Comparison of ENCODE assay signal across 13 cellular contexts in genomic region chr17:37574427-37574826, GRCh38. TPM values are rescaled to one million over a fixed set of nuclear protein-coding genes. Genes with fewer than 3 reads are reported as not detected.
DNase-seq lines count a peak whose midpoint lies in the region; ATAC-seq and TF ChIP-seq lines count a peak whose summit lies in the region.
"Had no signal": no experiment of that assay in that cellular context is flagged by ENCODE, and none has a peak within 500 bp of the region (broad histone marks: within the 10 kb centered on the region; RNA-seq: fewer than 3 reads in every experiment).

No MANE protein-coding gene starts in this region.

- H3K27me3 ChIP-seq in CD8-positive, alpha-beta T cell (ENCODE audit: insufficient read depth, low read length), result no peaks in the 10 kb centered on the region
- H3K27me3 ChIP-seq: BE2C had no signal

- no peaks in the 10 kb centered on the region for H3K9me3 Mint-ChIP-seq in activated naive CD8-positive, alpha-beta T cell (ENCODE audit: low read depth)
- H3K9me3 Mint-ChIP-seq in activated naive CD8-positive, alpha-beta T cell treated with anti-CD3 and anti-CD28 coated beads, Interleukin-2, amount 50 U/mL, for 24 hours, result peaks cover 4% of the 10 kb centered on the region
- H3K9me3 Mint-ChIP-seq in CD8-positive, alpha-beta T cell, result no peaks in the 10 kb centered on the region
- H3K9me3 Mint-ChIP-seq in activated T-helper 17 cell treated with anti-CD3 and anti-CD28 coated beads, Interleukin-2, amount 50 U/mL, for 72 hours, result no peaks in the 10 kb centered on the region
- H3K9me3 Mint-ChIP-seq in MCF 10A (ENCODE audit: unreplicated experiment), result peaks cover 14% of the 10 kb centered on the region
- H3K9me3 Mint-ChIP-seq: GM23338 had no signal

- intact Hi-C loops in CD8-positive, alpha-beta T cell (cut with DNase I, micrococcal nuclease), result loop anchor here in 1 of 2 experiments (5.0 kb wide), 1 partner anchor 33 kb away; the partner anchor contains the start of gene SYNRG
- intact Hi-C loops in MCF 10A (cut with micrococcal nuclease), result no loop called here

- H3K36me3 ChIP-seq in CD8-positive, alpha-beta T cell (ENCODE audit: insufficient read depth, low read length), result peaks cover 43% of the 10 kb centered on the region

- no peak overlapping the region for H3K4me3 Mint-ChIP-seq in activated naive CD8-positive, alpha-beta T cell
- no peak overlapping the region for H3K4me3 Mint-ChIP-seq in activated naive CD8-positive, alpha-beta T cell treated with anti-CD3 and anti-CD28 coated beads, Interleukin-2, amount 50 U/mL, for 24 hours
- no peak overlapping the region for H3K4me3 Mint-ChIP-seq in CD8-positive, alpha-beta T cell
- no peak overlapping the region for H3K4me3 Mint-ChIP-seq in activated T-helper 17 cell treated with anti-CD3 and anti-CD28 coated beads, Interleukin-2, amount 50 U/mL, for 72 hours
- H3K4me3 Mint-ChIP-seq in MCF 10A (ENCODE audit: unreplicated experiment), result no peak overlapping the region
- H3K4me3 Mint-ChIP-seq: GM23338, H9 had no signal

- TF ChIP-seq CTCF in CD8-positive, alpha-beta T cell (IDR thresholded peaks at IDR 0.05), result no peak
- no peak for TF ChIP-seq CTCF in MCF 10A (IDR thresholded peaks at IDR 0.05; ENCODE audit: unreplicated experiment)

- no peak for DNase-seq in activated naive CD8-positive, alpha-beta T cell treated with anti-CD3 and anti-CD28 coated beads, Interleukin-2, amount 50 U/mL, for 24 hours
- no peak for DNase-seq in CD8-positive, alpha-beta T cell
- DNase-seq in anterior cingulate cortex (lab: John Stamatoyannopoulos, UW) (no peak), MCF 10A (ENCODE audit: unreplicated experiment) (no peak)
- DNase-seq: BE2C, DMS79, H9 had no signal

- CTCF ChIA-PET in CD8-positive, alpha-beta T cell (lab: Charles Lee), result no interaction called here
- CTCF ChIA-PET in MCF 10A (lab: Yijun Ruan, JAX), result interaction anchor here (0.6 to 1.2 kb wide), 2 partner anchors 47 to 749 kb away, joined by 3 read pairs; no protein-coding TSS in a partner anchor

- POLR2A ChIA-PET in CD8-positive, alpha-beta T cell (lab: Charles Lee), result interaction anchor here (0.7 kb wide), 1 partner anchor 23 kb away, joined by 3 read pairs; no protein-coding TSS in a partner anchor
- POLR2A ChIA-PET in MCF 10A (lab: Yijun Ruan, JAX), result interaction anchor here (0.7 to 1.5 kb wide), 2 partner anchors 11 to 47 kb away, joined by 3 to 7 read pairs; no protein-coding TSS in a partner anchor

- H3K36me3 Mint-ChIP-seq in activated naive CD8-positive, alpha-beta T cell, result peaks cover 19% of the 10 kb centered on the region
- H3K36me3 Mint-ChIP-seq in activated naive CD8-positive, alpha-beta T cell treated with anti-CD3 and anti-CD28 coated beads, Interleukin-2, amount 50 U/mL, for 24 hours (ENCODE audit: low read depth), result peaks cover 43% of the 10 kb centered on the region
- peaks cover 75% of the 10 kb centered on the region for H3K36me3 Mint-ChIP-seq in CD8-positive, alpha-beta T cell
- peaks cover 96% of the 10 kb centered on the region for H3K36me3 Mint-ChIP-seq in activated T-helper 17 cell treated with anti-CD3 and anti-CD28 coated beads, Interleukin-2, amount 50 U/mL, for 72 hours (ENCODE audit: low read depth)
- H3K36me3 Mint-ChIP-seq in MCF 10A (ENCODE audit: insufficient read depth, unreplicated experiment), result peaks cover 77% of the 10 kb centered on the region

- no peaks in the 10 kb centered on the region for H3K27me3 Mint-ChIP-seq in activated naive CD8-positive, alpha-beta T cell
- no peaks in the 10 kb centered on the region for H3K27me3 Mint-ChIP-seq in activated naive CD8-positive, alpha-beta T cell treated with anti-CD3 and anti-CD28 coated beads, Interleukin-2, amount 50 U/mL, for 24 hours
- H3K27me3 Mint-ChIP-seq in CD8-positive, alpha-beta T cell (ENCODE audit: low read depth), result no peaks in the 10 kb centered on the region
- H3K27me3 Mint-ChIP-seq in activated T-helper 17 cell treated with anti-CD3 and anti-CD28 coated beads, Interleukin-2, amount 50 U/mL, for 72 hours, result no peaks in the 10 kb centered on the region
- H3K27me3 Mint-ChIP-seq in MCF 10A (ENCODE audit: insufficient read depth, unreplicated experiment), result no peaks in the 10 kb centered on the region

- BruUV-seq in MCF 10A (replicated peaks; lab: Mats Ljungman, UMichigan), result no TSS peak

- H3K27ac ChIP-seq in CD8-positive, alpha-beta T cell (ENCODE audit: low read depth, low read length), result no peak overlapping the region
- H3K27ac ChIP-seq: C4-2B had no signal

- peak overlapping the region; percentile 46 for H3K27ac Mint-ChIP-seq in activated naive CD8-positive, alpha-beta T cell
- H3K27ac Mint-ChIP-seq in activated naive CD8-positive, alpha-beta T cell treated with anti-CD3 and anti-CD28 coated beads, Interleukin-2, amount 50 U/mL, for 24 hours, result no peak overlapping the region
- H3K27ac Mint-ChIP-seq in CD8-positive, alpha-beta T cell, result peak overlapping the region; percentile 68
- peak overlapping the region; percentile 56 for H3K27ac Mint-ChIP-seq in activated T-helper 17 cell treated with anti-CD3 and anti-CD28 coated beads, Interleukin-2, amount 50 U/mL, for 72 hours
- H3K27ac Mint-ChIP-seq in MCF 10A (ENCODE audit: low read depth, unreplicated experiment), result no peak overlapping the region
- H3K27ac Mint-ChIP-seq: GM23338, H9 had no signal

- no peaks in the 10 kb centered on the region for H3K9me3 ChIP-seq in CD8-positive, alpha-beta T cell (ENCODE audit: low read length)
- H3K9me3 ChIP-seq: BE2C had no signal

- no peak for ATAC-seq in activated naive CD8-positive, alpha-beta T cell treated with anti-CD3 and anti-CD28 coated beads, Interleukin-2, amount 50 U/mL, for 24 hours
- no peak for ATAC-seq in CD8-positive, alpha-beta T cell
- ATAC-seq in activated T-helper 17 cell treated with anti-CD3 and anti-CD28 coated beads, Interleukin-2, amount 50 U/mL, for 72 hours (replicated peaks), result no peak
- no peak for ATAC-seq in GM21526 (IDR thresholded peaks at IDR 0.05; ENCODE audit: low FRiP score, unreplicated experiment)
- ATAC-seq: GM12878, GM23338 had no signal

- peaks cover 8% of the 10 kb centered on the region for H3K4me1 Mint-ChIP-seq in activated naive CD8-positive, alpha-beta T cell (ENCODE audit: low read depth)
- H3K4me1 Mint-ChIP-seq in activated naive CD8-positive, alpha-beta T cell treated with anti-CD3 and anti-CD28 coated beads, Interleukin-2, amount 50 U/mL, for 24 hours, result peaks cover 1% of the 10 kb centered on the region
- H3K4me1 Mint-ChIP-seq in CD8-positive, alpha-beta T cell (ENCODE audit: low read depth), result peaks cover 22% of the 10 kb centered on the region
- H3K4me1 Mint-ChIP-seq in activated T-helper 17 cell treated with anti-CD3 and anti-CD28 coated beads, Interleukin-2, amount 50 U/mL, for 72 hours, result peaks cover 8% of the 10 kb centered on the region
- peaks cover 5% of the 10 kb centered on the region for H3K4me1 Mint-ChIP-seq in MCF 10A (ENCODE audit: insufficient read depth, unreplicated experiment)
- H3K4me1 Mint-ChIP-seq: GM23338, H9 had no signal

- H3K4me1 ChIP-seq in CD8-positive, alpha-beta T cell (ENCODE audit: insufficient read depth, low read length), result no peaks in the 10 kb centered on the region
- H3K4me1 ChIP-seq: BE2C had no signal

- no peak overlapping the region for H3K4me3 ChIP-seq in CD8-positive, alpha-beta T cell (ENCODE audit: low read depth, low read length)
- H3K4me3 ChIP-seq: GM12878, GM23338 had no signal

RNA-seq across cellular contexts. Expression of gene SYNRG, which starts 34.8 kb away (rescaled TPM):
- 10 to 100 TPM; 46.4 to 47.0 TPM for total RNA-seq in CD8-positive, alpha-beta T cell
- 10 to 100 TPM; 63.8 to 64.1 TPM for total RNA-seq in activated T-helper 17 cell treated with anti-CD3 and anti-CD28 coated beads, Interleukin-2, amount 50 U/mL, for 72 hours
- total RNA-seq in MCF 10A (2022), result 18.0 and 26.8 TPM in 2 replicates

Comparison
In these comparisons a context has a peak if more than half of its experiments do, and no peak if none do; other contexts are left out.
1. H3K27ac Mint-ChIP-seq: peak in activated naive CD8-positive, alpha-beta T cell (single experiment), CD8-positive, alpha-beta T cell (single experiment) and activated T-helper 17 cell treated with anti-CD3 and anti-CD28 coated beads, Interleukin-2, amount 50 U/mL, for 72 hours (single experiment); none in activated naive CD8-positive, alpha-beta T cell treated with anti-CD3 and anti-CD28 coated beads, Interleukin-2, amount 50 U/mL, for 24 hours (single experiment) and MCF 10A (single experiment).